ENCODE assay signal across 1 cellular context in the genomic region with DNA sequence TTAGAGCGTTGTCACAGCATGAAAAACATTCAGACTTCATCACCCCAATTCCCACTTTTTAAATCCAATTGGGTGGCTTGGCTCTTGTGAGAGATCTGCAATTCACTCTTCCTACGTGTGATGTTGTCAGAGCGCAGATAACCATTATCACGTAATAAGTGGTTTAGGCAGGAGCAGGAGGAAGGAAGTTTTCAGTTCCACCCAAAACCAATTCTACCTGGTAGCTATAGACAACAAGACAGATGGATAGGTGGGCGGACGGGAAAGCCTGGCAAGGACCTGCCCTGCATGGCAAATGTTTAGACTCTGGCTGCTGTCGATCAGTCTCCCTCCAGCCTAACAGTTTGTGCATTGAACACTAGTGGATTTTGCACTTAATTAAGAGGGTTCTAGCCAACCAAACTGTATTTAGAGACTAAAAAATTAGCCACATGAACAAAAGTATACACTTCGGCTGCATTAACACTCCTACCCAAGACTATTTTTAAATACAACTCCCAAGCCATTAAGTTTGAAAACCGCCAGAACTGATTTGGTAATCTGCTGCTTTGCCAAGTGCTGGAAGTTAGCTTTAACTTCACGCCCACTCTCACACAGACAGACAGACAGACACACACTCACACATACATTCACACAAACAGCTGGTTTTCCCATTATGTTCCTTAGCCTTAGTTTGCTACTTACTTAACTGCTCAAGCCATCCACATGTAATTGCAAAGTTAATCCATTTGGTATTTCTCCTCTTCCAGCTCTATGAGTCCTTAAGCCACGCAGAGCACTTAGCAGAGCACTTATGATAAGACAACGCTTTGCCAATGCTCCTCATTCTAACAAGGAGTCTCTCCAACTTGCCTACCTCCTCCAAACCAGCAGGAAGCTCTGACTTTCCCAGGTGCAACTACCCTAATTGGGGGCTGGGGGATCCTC.
TF ChIP-seq lines count a peak whose summit lies in the region.

No MANE protein-coding gene starts in this region.

TF ChIP-seq in WTC11, 78 proteins besides CTCF, POLR2A, EP300 and RAD21 (continued from another document):
- TF ChIP-seq, protein P1, sequence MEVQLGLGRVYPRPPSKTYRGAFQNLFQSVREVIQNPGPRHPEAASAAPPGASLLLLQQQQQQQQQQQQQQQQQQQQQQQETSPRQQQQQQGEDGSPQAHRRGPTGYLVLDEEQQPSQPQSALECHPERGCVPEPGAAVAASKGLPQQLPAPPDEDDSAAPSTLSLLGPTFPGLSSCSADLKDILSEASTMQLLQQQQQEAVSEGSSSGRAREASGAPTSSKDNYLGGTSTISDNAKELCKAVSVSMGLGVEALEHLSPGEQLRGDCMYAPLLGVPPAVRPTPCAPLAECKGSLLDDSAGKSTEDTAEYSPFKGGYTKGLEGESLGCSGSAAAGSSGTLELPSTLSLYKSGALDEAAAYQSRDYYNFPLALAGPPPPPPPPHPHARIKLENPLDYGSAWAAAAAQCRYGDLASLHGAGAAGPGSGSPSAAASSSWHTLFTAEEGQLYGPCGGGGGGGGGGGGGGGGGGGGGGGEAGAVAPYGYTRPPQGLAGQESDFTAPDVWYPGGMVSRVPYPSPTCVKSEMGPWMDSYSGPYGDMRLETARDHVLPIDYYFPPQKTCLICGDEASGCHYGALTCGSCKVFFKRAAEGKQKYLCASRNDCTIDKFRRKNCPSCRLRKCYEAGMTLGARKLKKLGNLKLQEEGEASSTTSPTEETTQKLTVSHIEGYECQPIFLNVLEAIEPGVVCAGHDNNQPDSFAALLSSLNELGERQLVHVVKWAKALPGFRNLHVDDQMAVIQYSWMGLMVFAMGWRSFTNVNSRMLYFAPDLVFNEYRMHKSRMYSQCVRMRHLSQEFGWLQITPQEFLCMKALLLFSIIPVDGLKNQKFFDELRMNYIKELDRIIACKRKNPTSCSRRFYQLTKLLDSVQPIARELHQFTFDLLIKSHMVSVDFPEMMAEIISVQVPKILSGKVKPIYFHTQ (CRISPR knock-in tag; IDR thresholded peaks at IDR 0.05) = no peak
- no peak for TF ChIP-seq EMX1 (CRISPR knock-in tag; IDR thresholded peaks at IDR 0.05)
TF ChIP-seq in WTC11: peak in this region for 0.
